9 cellular contexts compared by ENCODE assay signal in the genomic region with DNA sequence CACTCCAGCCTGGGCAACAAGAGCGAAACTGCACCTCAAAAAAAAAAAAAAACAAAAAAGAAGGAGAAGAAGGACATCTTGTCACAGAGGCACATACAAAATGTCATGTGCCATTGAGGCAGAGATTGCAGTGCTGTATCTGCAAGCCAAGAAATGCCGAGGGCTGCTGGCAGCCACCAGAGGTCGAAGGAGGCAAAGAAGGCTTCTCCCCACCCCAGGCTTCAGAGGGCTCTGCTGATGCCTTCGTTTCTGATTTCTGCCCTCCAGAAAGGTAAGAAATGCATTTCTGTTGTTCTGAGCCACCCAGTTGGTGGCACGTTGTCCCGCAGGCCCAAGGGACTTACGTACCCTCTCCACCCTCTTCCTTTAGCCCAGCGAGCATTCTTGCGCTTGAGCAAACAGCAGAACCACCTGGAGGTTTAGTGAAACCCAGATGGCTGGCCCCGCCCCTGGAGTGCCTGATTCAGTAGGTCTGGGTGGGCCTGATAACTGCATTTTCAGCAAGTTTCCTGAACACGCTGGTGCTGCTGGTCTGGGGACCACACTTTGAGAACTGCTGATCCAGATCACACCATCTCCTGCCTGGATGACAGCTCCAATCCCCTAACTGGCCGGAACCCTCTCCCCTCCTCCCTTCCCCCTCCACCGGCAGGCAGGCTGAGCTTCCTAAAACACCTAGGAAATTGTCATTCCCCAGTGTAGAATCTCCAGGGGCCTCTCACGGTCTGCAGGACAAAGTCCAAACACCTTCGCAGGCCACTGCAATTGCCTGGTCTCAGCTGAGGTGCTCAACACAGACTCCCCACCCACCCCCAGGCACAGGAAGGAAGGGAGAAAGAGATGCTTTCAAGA. TPM values are rescaled to one million over a fixed set of nuclear protein-coding genes. Genes with fewer than 3 reads are reported as not detected.
DNase-seq lines count a peak whose midpoint lies in the region; ATAC-seq and TF ChIP-seq lines count a peak whose summit lies in the region.
"Had no signal": no experiment of that assay in that cellular context is flagged by ENCODE, and none has a peak within 500 bp of the region (broad histone marks: within the 10 kb centered on the region; RNA-seq: fewer than 3 reads in every experiment).

No MANE protein-coding gene starts in this region.

- H3K4me3 ChIP-seq in DOHH2 (ENCODE audit: low read length) (peak overlapping the region; percentile 63), colonic mucosa (no peak overlapping the region), gastroesophageal sphincter (no peak overlapping the region), gastrocnemius medialis (no peak overlapping the region)

- peak overlapping the region; percentile 91 for H3K27ac ChIP-seq in DOHH2 (ENCODE audit: low read depth, low read length)
- H3K27ac ChIP-seq in colonic mucosa, result peak overlapping the region; percentile 52
- H3K27ac ChIP-seq in gastroesophageal sphincter, result no peak overlapping the region
- H3K27ac ChIP-seq in gastrocnemius medialis, result no peak overlapping the region
- H3K27ac ChIP-seq: HL-60 had no signal

- no peak overlapping the region for H3K27ac Mint-ChIP-seq in natural killer cell

- H3K4me1 ChIP-seq in DOHH2 (ENCODE audit: control insufficient read depth, low read length) (peaks cover 90% of the 10 kb centered on the region), colonic mucosa (peaks cover 6% of the 10 kb centered on the region), gastroesophageal sphincter (peaks cover 0 to 14% (median 0%) of the 10 kb centered on the region in 3 donors), gastrocnemius medialis (no peaks in the 10 kb centered on the region)

- H3K27me3 Mint-ChIP-seq in natural killer cell (ENCODE audit: low read depth in 2 of 2), result no peaks in the 10 kb centered on the region

- peaks cover 0 to 9% of the 10 kb centered on the region in 2 donors for H3K4me1 Mint-ChIP-seq in natural killer cell

- H3K9me2 ChIP-seq in DOHH2 (replicated peaks; ENCODE audit: control insufficient read depth, low read length), result no peaks in the 10 kb centered on the region

- no peaks in the 10 kb centered on the region for H3K27me3 ChIP-seq in DOHH2 (ENCODE audit: control insufficient read depth, low read length)
- no peaks in the 10 kb centered on the region for H3K27me3 ChIP-seq in colonic mucosa
- H3K27me3 ChIP-seq in gastroesophageal sphincter, result no peaks in the 10 kb centered on the region
- no peaks in the 10 kb centered on the region for H3K27me3 ChIP-seq in gastrocnemius medialis

- H3K36me3 ChIP-seq in DOHH2 (ENCODE audit: control insufficient read depth, low read length) (no peaks in the 10 kb centered on the region), colonic mucosa (no peaks in the 10 kb centered on the region), gastroesophageal sphincter (no peaks in the 10 kb centered on the region), gastrocnemius medialis (no peaks in the 10 kb centered on the region)

- DNase-seq in colonic mucosa (peak; percentile 84), natural killer cell (no peak), AG08396 (ENCODE audit: low spot score) (no peak), gastrocnemius medialis (no peak)

- H3K4me3 Mint-ChIP-seq in natural killer cell, result no peak overlapping the region

- 59 to 76% methylated on average over 3 to 8 of the region's 15 CpGs for WGBS in gastroesophageal sphincter (ENCODE audit: low coverage in 1 of 2), 2 donors

- peak overlapping the region; percentile 83 for H3K4me2 ChIP-seq in DOHH2 (ENCODE audit: low read length)

- no peak for TF ChIP-seq EP300 in gastroesophageal sphincter (IDR thresholded peaks at IDR 0.05)

- H3F3A ChIP-seq in DOHH2 (ENCODE audit: control insufficient read depth, insufficient read depth), result peaks cover 25% of the 10 kb centered on the region

- TF ChIP-seq CTCF in DOHH2 (IDR thresholded peaks at IDR 0.05; ENCODE audit: low read depth, low read length, poor library complexity, severe bottlenecking) (no peak), colonic mucosa (IDR thresholded peaks at IDR 0.05) (no peak), natural killer cell (IDR thresholded peaks at IDR 0.05) (no peak), gastroesophageal sphincter (IDR thresholded peaks at IDR 0.05) (no peak), gastrocnemius medialis (IDR thresholded peaks at IDR 0.05 in 4 of 5, conservative IDR thresholded peaks at IDR 0.05 in 1 of 5) (no peak)

- H3K9me3 ChIP-seq in DOHH2 (ENCODE audit: control insufficient read depth, insufficient read depth, low read length), result no peaks in the 10 kb centered on the region
- no peaks in the 10 kb centered on the region for H3K9me3 ChIP-seq in colonic mucosa
- H3K9me3 ChIP-seq in gastroesophageal sphincter, result no peaks in the 10 kb centered on the region
- no peaks in the 10 kb centered on the region for H3K9me3 ChIP-seq in gastrocnemius medialis

- no peaks in the 10 kb centered on the region for H3K9me3 Mint-ChIP-seq in natural killer cell

- in situ Hi-C loops in gastrocnemius medialis (cut with MboI; ENCODE audit: low sequenced_read_pairs in 4 of 4), result no loop called here

- no peaks in the 10 kb centered on the region for H4K20me1 ChIP-seq in DOHH2 (ENCODE audit: control insufficient read depth, insufficient read depth, low read depth, low read length)

- H3K79me2 ChIP-seq in DOHH2 (ENCODE audit: control insufficient read depth, low read length), result no peaks in the 10 kb centered on the region

- TF ChIP-seq POLR2A in gastroesophageal sphincter (IDR thresholded peaks at IDR 0.05) (no peak), gastrocnemius medialis (IDR thresholded peaks at IDR 0.05) (no peak)

- H3K9ac ChIP-seq in colonic mucosa (ENCODE audit: low read depth in 2 of 2, low read length in 2 of 2), result peak overlapping the region in 1 of 2 donors; percentile 55

- H3K36me3 Mint-ChIP-seq in natural killer cell, result no peaks in the 10 kb centered on the region

- intact Hi-C loops in colonic mucosa (cut with DNase I) (no loop called here), natural killer cell (cut with micrococcal nuclease) (no loop called here), gastrocnemius medialis (cut with DNase I; ENCODE audit: low total_unique reads) (no loop called here)

- ATAC-seq in GM19438 (IDR thresholded peaks at IDR 0.05; ENCODE audit: low read depth, unreplicated experiment) (peak; percentile 92), HG03378 (IDR thresholded peaks at IDR 0.05; ENCODE audit: unreplicated experiment) (peak; percentile 84), natural killer cell (no peak), gastroesophageal sphincter (no peak), gastrocnemius medialis (no peak)

RNA-seq across cellular contexts. Expression of a gene that starts 21.1 kb away (rescaled TPM):
- total RNA-seq in colonic mucosa (10 to 100 TPM; 44.9 to 83.1 TPM), natural killer cell (1 to 10 TPM; 1.1 to 2.7 (median 1.3) TPM), gastroesophageal sphincter (10 to 100 TPM in 3 of 4 donors, 1 to 10 TPM in 1; 6.8 to 13.9 (median 11.5) TPM), gastrocnemius medialis (1 to 10 TPM; 5.4 to 8.7 (median 6.2) TPM)

RNA-seq across cellular contexts. Expression of a gene that starts 29.6 kb away (rescaled TPM):
- total RNA-seq in colonic mucosa (1,000 to 10,000 TPM in 1 of 2 donors, 100 to 1,000 TPM in 1; 903 to 1,043 TPM), natural killer cell (1,000 to 10,000 TPM; 1,276 to 1,737 (median 1,334) TPM), gastroesophageal sphincter (1,000 to 10,000 TPM; 1,376 to 1,776 (median 1,632) TPM), gastrocnemius medialis (over 10,000 TPM in 2 of 4 donors, 1,000 to 10,000 TPM in 2; 3,173 to 12,805 (median 9,048) TPM)

Comparison
In these comparisons a context has a peak if more than half of its experiments do, and no peak if none do; other contexts are left out.
1. H3K27ac ChIP-seq: peak in DOHH2 (single experiment) and colonic mucosa (single experiment); none in gastroesophageal sphincter (0 of 4) and gastrocnemius medialis (0 of 4).
2. ATAC-seq: peak in GM19438 (single experiment) and HG03378 (single experiment); none in natural killer cell (0 of 3), gastroesophageal sphincter (single experiment) and gastrocnemius medialis (0 of 2).